8 cellular contexts compared by ENCODE assay signal in genomic region chr18:3498705-3499451, GRCh38. TPM values are rescaled to one million over a fixed set of nuclear protein-coding genes. Genes with fewer than 3 reads are reported as not detected.
DNase-seq lines count a peak whose midpoint lies in the region; ATAC-seq and TF ChIP-seq lines count a peak whose summit lies in the region.

No MANE protein-coding gene starts in this region.

- peaks cover 12% of the 10 kb centered on the region for H3K4me1 Mint-ChIP-seq in activated T-helper 2 cell treated with anti-CD3 and anti-CD28 coated beads, Interferon-gamma antibody, Interleukin-2, Interleukin-4, amounts not matched to agents 10 μg/mL and 5 μg/mL and 100 μg/mL, durations not matched to agents 14 hours and 24 hours and 36 hours (ENCODE audit: low read depth)

- H3K4me3 ChIP-seq in parathyroid adenoma (ENCODE audit: low read depth, low read length): no peak overlapping the region

- peak overlapping the region; percentile 0 for H3K4me3 Mint-ChIP-seq in activated T-helper 2 cell treated with anti-CD3 and anti-CD28 coated beads, Interferon-gamma antibody, Interleukin-2, Interleukin-4, amounts not matched to agents 10 μg/mL and 5 μg/mL and 100 μg/mL, durations not matched to agents 14 hours and 24 hours and 36 hours (ENCODE audit: low read depth)

- H3K27ac ChIP-seq in parathyroid adenoma: no peak overlapping the region

- peaks cover 63% of the 10 kb centered on the region for H3K27me3 Mint-ChIP-seq in activated T-helper 2 cell treated with anti-CD3 and anti-CD28 coated beads, Interferon-gamma antibody, Interleukin-2, Interleukin-4, amounts not matched to agents 10 μg/mL and 5 μg/mL and 100 μg/mL, durations not matched to agents 14 hours and 24 hours and 36 hours (ENCODE audit: low read depth)

- no peak for DNase-seq in Right ventricle myocardium inferior (ENCODE audit: missing footprints)
- no peak for DNase-seq in cardiac septum (ENCODE audit: low spot score)
- DNase-seq in activated T-helper 2 cell treated with anti-CD3 and anti-CD28 coated beads, Interferon-gamma antibody, Interleukin-2, Interleukin-4, amounts not matched to agents 10 μg/mL and 5 μg/mL and 100 μg/mL, durations not matched to agents 14 hours and 24 hours and 36 hours (ENCODE audit: low spot score): no peak
- DNase-seq in Right ventricle myocardium superior: peak; percentile 56
- DNase-seq in NCI-H187 treated with DMSO at 0.1 percent for 48 hours (lab: John Stamatoyannopoulos, UW): no peak
- no peak for DNase-seq in kidney glomerular epithelial cell (lab: John Stamatoyannopoulos, UW)
- DNase-seq in DMS153 treated with DMSO at 0.1 percent for 48 hours (lab: John Stamatoyannopoulos, UW; ENCODE audit: unreplicated experiment): no peak

- H3K36me3 ChIP-seq in parathyroid adenoma (ENCODE audit: control insufficient read depth, insufficient read depth, low read length): no peaks in the 10 kb centered on the region

- no peaks in the 10 kb centered on the region for H3K9me3 Mint-ChIP-seq in activated T-helper 2 cell treated with anti-CD3 and anti-CD28 coated beads, Interferon-gamma antibody, Interleukin-2, Interleukin-4, amounts not matched to agents 10 μg/mL and 5 μg/mL and 100 μg/mL, durations not matched to agents 14 hours and 24 hours and 36 hours

- peaks cover 3% of the 10 kb centered on the region for H3K27me3 ChIP-seq in parathyroid adenoma (ENCODE audit: control insufficient read depth, insufficient read depth, low read length)

- no peak overlapping the region for H3K27ac Mint-ChIP-seq in activated T-helper 2 cell treated with anti-CD3 and anti-CD28 coated beads, Interferon-gamma antibody, Interleukin-2, Interleukin-4, amounts not matched to agents 10 μg/mL and 5 μg/mL and 100 μg/mL, durations not matched to agents 14 hours and 24 hours and 36 hours

- intact Hi-C loops in Right ventricle myocardium inferior (cut with DNase I) (no loop called here), cardiac septum (cut with DNase I) (no loop called here), Right ventricle myocardium superior (cut with DNase I) (no loop called here)
- intact Hi-C loops in activated T-helper 2 cell treated with anti-CD3 and anti-CD28 coated beads, Interferon-gamma antibody, Interleukin-2, Interleukin-4, amounts not matched to agents 10 μg/mL and 5 μg/mL and 100 μg/mL, durations not matched to agents 14 hours and 24 hours and 36 hours (cut with micrococcal nuclease): no loop called here

- H2AFZ ChIP-seq in parathyroid adenoma: peak overlapping the region; percentile 70

- TF ChIP-seq CTCF in parathyroid adenoma (IDR thresholded peaks at IDR 0.05): no peak

- H3K79me2 ChIP-seq in parathyroid adenoma: no peaks in the 10 kb centered on the region

- no peaks in the 10 kb centered on the region for H3K36me3 Mint-ChIP-seq in activated T-helper 2 cell treated with anti-CD3 and anti-CD28 coated beads, Interferon-gamma antibody, Interleukin-2, Interleukin-4, amounts not matched to agents 10 μg/mL and 5 μg/mL and 100 μg/mL, durations not matched to agents 14 hours and 24 hours and 36 hours (ENCODE audit: low read depth)

- H3K4me2 ChIP-seq in parathyroid adenoma (ENCODE audit: low read length): peak overlapping the region; percentile 51

- peak; percentile 54 for ATAC-seq in Right ventricle myocardium inferior
- ATAC-seq in Right ventricle myocardium superior (ENCODE audit: poor library complexity): peak; percentile 81

- H3K9ac ChIP-seq in parathyroid adenoma: no peak overlapping the region

- no peaks in the 10 kb centered on the region for H3K9me3 ChIP-seq in parathyroid adenoma (ENCODE audit: control insufficient read depth, low read length)

- H3K4me1 ChIP-seq in parathyroid adenoma: no peaks in the 10 kb centered on the region

RNA-seq across cellular contexts. Expression of gene TGIF1, which starts 48.9 kb away (rescaled TPM):
- total RNA-seq in Right ventricle myocardium inferior (8.4 TPM), cardiac septum (10.8 TPM), Right ventricle myocardium superior (9.9 TPM)
- total RNA-seq in activated T-helper 2 cell treated with anti-CD3 and anti-CD28 coated beads, Interferon-gamma antibody, Interleukin-2, Interleukin-4, amounts not matched to agents 10 μg/mL and 5 μg/mL and 100 μg/mL, durations not matched to agents 14 hours and 24 hours and 36 hours: 53.4 and 53.5 TPM in 2 replicates
